ENCODE assay signal across 9 cellular contexts in genomic region chr1:154181944-154182341, GRCh38. TPM values are rescaled to one million over a fixed set of nuclear protein-coding genes. Genes with fewer than 3 reads are reported as not detected.
A peak's percentile ranks its signal among the peaks of the same experiment; 100 is the strongest.
DNase-seq lines count a peak whose midpoint lies in the region; ATAC-seq and TF ChIP-seq lines count a peak whose summit lies in the region.
"Had no signal": no experiment of that assay in that cellular context is flagged by ENCODE, and none has a peak within 500 bp of the region (broad histone marks: within the 10 kb centered on the region; RNA-seq: fewer than 3 reads in every experiment).

No MANE protein-coding gene starts in this region.

- H3K36me3 ChIP-seq in thymus (ENCODE audit: control insufficient read depth, insufficient read depth) = peaks cover 10% of the 10 kb centered on the region

- no peak for DNase-seq in T-helper 2 cell treated with Interferon-gamma antibody and Interleukin-4, amounts not matched to agents 5 μg/mL and 100 μg/mL, for 36 hours (ENCODE audit: low spot score)
- DNase-seq in T-helper 2 cell = no peak
- no peak for DNase-seq in activated naive CD8-positive, alpha-beta T cell treated with anti-CD3 and anti-CD28 coated beads, Interleukin-2, amount 10 ng/mL, durations not matched to agents 7 days and 5 days
- no peak for DNase-seq in GM13976 (ENCODE audit: low spot score)
- DNase-seq in GOT3 (lab: John Stamatoyannopoulos, UW) = no peak
- DNase-seq in HT-29 (ENCODE audit: low spot score) = no peak

- H3K27ac ChIP-seq in layer of hippocampus (ENCODE audit: low read depth, low read length) (peak overlapping the region; percentile 89), thymus (ENCODE audit: low read depth) (peak overlapping the region; percentile 93)

- no peaks in the 10 kb centered on the region for H3K9me3 ChIP-seq in thymus (ENCODE audit: control insufficient read depth)

- peaks cover 40% of the 10 kb centered on the region for H3K4me1 ChIP-seq in thymus (ENCODE audit: control insufficient read depth, insufficient read depth, low read length)

- H3K36me3 Mint-ChIP-seq in T-helper 2 cell treated with Interferon-gamma antibody and Interleukin-4, amounts not matched to agents 5 μg/mL and 100 μg/mL, for 36 hours (ENCODE audit: low read depth) = peaks cover 54% of the 10 kb centered on the region
- H3K36me3 Mint-ChIP-seq in activated naive CD8-positive, alpha-beta T cell treated with anti-CD3 and anti-CD28 coated beads, Interleukin-2, amount 10 ng/mL, durations not matched to agents 7 days and 5 days = peaks cover 37% of the 10 kb centered on the region

- H3K4me1 Mint-ChIP-seq in T-helper 2 cell treated with Interferon-gamma antibody and Interleukin-4, amounts not matched to agents 5 μg/mL and 100 μg/mL, for 36 hours (ENCODE audit: low read depth) = peaks cover 57% of the 10 kb centered on the region
- peaks cover 50% of the 10 kb centered on the region for H3K4me1 Mint-ChIP-seq in activated naive CD8-positive, alpha-beta T cell treated with anti-CD3 and anti-CD28 coated beads, Interleukin-2, amount 10 ng/mL, durations not matched to agents 7 days and 5 days

- H3K4me3 Mint-ChIP-seq in T-helper 2 cell treated with Interferon-gamma antibody and Interleukin-4, amounts not matched to agents 5 μg/mL and 100 μg/mL, for 36 hours = peak overlapping the region; percentile 100
- peak overlapping the region; percentile 99 for H3K4me3 Mint-ChIP-seq in activated naive CD8-positive, alpha-beta T cell treated with anti-CD3 and anti-CD28 coated beads, Interleukin-2, amount 10 ng/mL, durations not matched to agents 7 days and 5 days

- POLR2A ChIA-PET in activated naive CD8-positive, alpha-beta T cell treated with anti-CD3 and anti-CD28 coated beads, Interleukin-2, amount 10 ng/mL, durations not matched to agents 7 days and 5 days (lab: Charles Lee) = interaction anchor here (0.6 to 4.0 kb wide), 18 partner anchors 12 to 236 kb away, joined by 3 to 70 read pairs (median 4); partner anchors contain the start of genes DENND4B, NUP210L, RPS27 and UBAP2L

- no peak for ATAC-seq in activated naive CD8-positive, alpha-beta T cell treated with anti-CD3 and anti-CD28 coated beads, Interleukin-2, amount 10 ng/mL, durations not matched to agents 7 days and 5 days (ENCODE audit: low read depth)

- H3K27me3 ChIP-seq in layer of hippocampus (ENCODE audit: control insufficient read depth, insufficient read depth, low read length) = no peaks in the 10 kb centered on the region
- H3K27me3 ChIP-seq in thymus (ENCODE audit: control insufficient read depth, insufficient read depth) = no peaks in the 10 kb centered on the region

- peak overlapping the region; percentile 62 for H3K4me3 ChIP-seq in thymus (ENCODE audit: low read length)

- H3K27me3 Mint-ChIP-seq in T-helper 2 cell treated with Interferon-gamma antibody and Interleukin-4, amounts not matched to agents 5 μg/mL and 100 μg/mL, for 36 hours (ENCODE audit: low read depth) = no peaks in the 10 kb centered on the region
- no peaks in the 10 kb centered on the region for H3K27me3 Mint-ChIP-seq in activated naive CD8-positive, alpha-beta T cell treated with anti-CD3 and anti-CD28 coated beads, Interleukin-2, amount 10 ng/mL, durations not matched to agents 7 days and 5 days

- under 1% methylated on average over 6 of the region's 6 CpGs for WGBS in thymus

- no peaks in the 10 kb centered on the region for H3K9me3 Mint-ChIP-seq in T-helper 2 cell treated with Interferon-gamma antibody and Interleukin-4, amounts not matched to agents 5 μg/mL and 100 μg/mL, for 36 hours
- H3K9me3 Mint-ChIP-seq in activated naive CD8-positive, alpha-beta T cell treated with anti-CD3 and anti-CD28 coated beads, Interleukin-2, amount 10 ng/mL, durations not matched to agents 7 days and 5 days = no peaks in the 10 kb centered on the region

- in situ Hi-C loops in GM13976 (cut with MboI; ENCODE audit: low sequenced_read_pairs, unreplicated experiment) = no loop called here

- no peak for TF ChIP-seq CTCF in GM13976 (IDR thresholded peaks at IDR 0.05; ENCODE audit: borderline replicate concordance, control extremely low read depth, extremely low read depth, insufficient read depth, missing control alignments)

- H3K27ac Mint-ChIP-seq in T-helper 2 cell treated with Interferon-gamma antibody and Interleukin-4, amounts not matched to agents 5 μg/mL and 100 μg/mL, for 36 hours = peak overlapping the region; percentile 99
- peak overlapping the region; percentile 100 for H3K27ac Mint-ChIP-seq in activated naive CD8-positive, alpha-beta T cell treated with anti-CD3 and anti-CD28 coated beads, Interleukin-2, amount 10 ng/mL, durations not matched to agents 7 days and 5 days

RNA-seq across cellular contexts. Expression of gene TPM3, which starts 10.0 kb away (rescaled TPM):
- total RNA-seq in activated naive CD8-positive, alpha-beta T cell treated with anti-CD3 and anti-CD28 coated beads, Interleukin-2, amount 10 ng/mL, durations not matched to agents 7 days and 5 days = 100 to 1,000 TPM; 654 to 664 TPM
- 304 TPM for polyA plus RNA-seq in thymus
- 308 and 315 TPM in 2 replicates for total RNA-seq in HT-29 (2014; rRNA removed; shearing (Covaris generic))

RNA-seq across cellular contexts. Expression of gene CFAP141, which starts 24.2 kb away (rescaled TPM):
- not detected for total RNA-seq in activated naive CD8-positive, alpha-beta T cell treated with anti-CD3 and anti-CD28 coated beads, Interleukin-2, amount 10 ng/mL, durations not matched to agents 7 days and 5 days
- not detected for polyA plus RNA-seq in thymus
- total RNA-seq in HT-29 (2014; rRNA removed; shearing (Covaris generic)) = not detected in 2 replicates
- total RNA-seq: lung microvascular endothelial cell had no signal

RNA-seq across cellular contexts. Expression of gene NUP210L, which starts 27.1 kb away (rescaled TPM):
- total RNA-seq in activated naive CD8-positive, alpha-beta T cell treated with anti-CD3 and anti-CD28 coated beads, Interleukin-2, amount 10 ng/mL, durations not matched to agents 7 days and 5 days = under 1 TPM; 0.11 to 0.17 TPM
- 0.05 TPM for polyA plus RNA-seq in thymus
- not detected in 2 replicates for total RNA-seq in HT-29 (2014; rRNA removed; shearing (Covaris generic))

RNA-seq across cellular contexts. Expression of gene UBAP2L, which starts 38.8 kb away (rescaled TPM):
- 100 to 1,000 TPM; 192 to 195 TPM for total RNA-seq in activated naive CD8-positive, alpha-beta T cell treated with anti-CD3 and anti-CD28 coated beads, Interleukin-2, amount 10 ng/mL, durations not matched to agents 7 days and 5 days
- polyA plus RNA-seq in thymus = 50.1 TPM
- 73.0 and 74.9 TPM in 2 replicates for total RNA-seq in HT-29 (2014; rRNA removed; shearing (Covaris generic))
